1 cellular context compared by ENCODE assay signal in genomic region chr22:31290494-31291402, GRCh38.
TF ChIP-seq lines count a peak whose summit lies in the region.

No MANE protein-coding gene starts in this region.

TF ChIP-seq in HepG2, 621 proteins besides CTCF, POLR2A, EP300 and RAD21 (continued from another document and continues in another):
- TF ChIP-seq NFAT5 (CRISPR knock-in tag; IDR thresholded peaks at IDR 0.05) (peak; percentile 78; the same call in 1 of the 2 replicates), DBP (CRISPR knock-in tag; IDR thresholded peaks at IDR 0.05; ENCODE audit: not compliant biosample characterization) (peak; percentile 42), ZNF383 (CRISPR knock-in tag; IDR thresholded peaks at IDR 0.05; ENCODE audit: borderline replicate concordance) (no peak), TBX3 (IDR thresholded peaks at IDR 0.05; ENCODE audit: borderline replicate concordance) (peak; percentile 63; the same call in 1 of the 2 replicates), BCL6 (CRISPR knock-in tag; IDR thresholded peaks at IDR 0.05) (peak; percentile 72), SALL2 (CRISPR knock-in tag; IDR thresholded peaks at IDR 0.05) (peak; percentile 89), ZNF562 (CRISPR knock-in tag; IDR thresholded peaks at IDR 0.05; ENCODE audit: borderline replicate concordance) (no peak), GZF1 (CRISPR knock-in tag; IDR thresholded peaks at IDR 0.05) (no peak), ZNF292 (CRISPR knock-in tag; IDR thresholded peaks at IDR 0.05; ENCODE audit: borderline replicate concordance, low read depth) (no peak), FOXA1 (IDR thresholded peaks at IDR 0.05) (no peak), FOXA1 (CRISPR knock-in tag; IDR thresholded peaks at IDR 0.05) (peak; percentile 95), ARID5B (CRISPR knock-in tag; IDR thresholded peaks at IDR 0.05) (peak; percentile 79), BRF2 (CRISPR knock-in tag; IDR thresholded peaks at IDR 0.05) (peak; percentile 65; the same call in 1 of the 2 replicates), ZFP91 (CRISPR knock-in tag; IDR thresholded peaks at IDR 0.05; ENCODE audit: borderline replicate concordance) (peak; percentile 79; the same call in 1 of the 2 replicates), ZNF501 (CRISPR knock-in tag; IDR thresholded peaks at IDR 0.05) (peak; percentile 78), ZNF878 (CRISPR knock-in tag; IDR thresholded peaks at IDR 0.05) (no peak), ZNF430 (CRISPR knock-in tag; IDR thresholded peaks at IDR 0.05) (peak; percentile 95), ZUFSP (CRISPR knock-in tag; IDR thresholded peaks at IDR 0.05; ENCODE audit: borderline replicate concordance) (no peak), MAFK (conservative IDR thresholded peaks at IDR 0.05 in 1 of 2, IDR thresholded peaks at IDR 0.05 in 1 of 2; ENCODE audit: low read length in 2 of 2) (0 out of 4 replicates have a peak, but pooled peaks of 1 of the 2 experiments have one; percentile 17), REXO4 (CRISPR knock-in tag; IDR thresholded peaks at IDR 0.05; ENCODE audit: borderline replicate concordance) (peak; percentile 86; the same call in 1 of the 2 replicates), ZMYM3 (CRISPR knock-in tag; IDR thresholded peaks at IDR 0.05) (no peak), AKAP8 (CRISPR knock-in tag; IDR thresholded peaks at IDR 0.05) (peak; percentile 66; the same call in 1 of the 2 replicates), SRF (IDR thresholded peaks at IDR 0.05; ENCODE audit: low read depth, low read length) (no peak), ATF5 (CRISPR knock-in tag; IDR thresholded peaks at IDR 0.05; ENCODE audit: low read depth) (no peak), AHDC1 (CRISPR knock-in tag; IDR thresholded peaks at IDR 0.05; ENCODE audit: borderline replicate concordance) (no peak), ZNF547 (CRISPR knock-in tag; IDR thresholded peaks at IDR 0.05) (peak; percentile 92), ZNF570 (CRISPR knock-in tag; IDR thresholded peaks at IDR 0.05; ENCODE audit: borderline replicate concordance) (no peak), MLXIP (CRISPR knock-in tag; IDR thresholded peaks at IDR 0.05; ENCODE audit: borderline replicate concordance) (peak; percentile 85; the same call in 1 of the 2 replicates)
